8 cellular contexts compared by ENCODE assay signal in the genomic region with DNA sequence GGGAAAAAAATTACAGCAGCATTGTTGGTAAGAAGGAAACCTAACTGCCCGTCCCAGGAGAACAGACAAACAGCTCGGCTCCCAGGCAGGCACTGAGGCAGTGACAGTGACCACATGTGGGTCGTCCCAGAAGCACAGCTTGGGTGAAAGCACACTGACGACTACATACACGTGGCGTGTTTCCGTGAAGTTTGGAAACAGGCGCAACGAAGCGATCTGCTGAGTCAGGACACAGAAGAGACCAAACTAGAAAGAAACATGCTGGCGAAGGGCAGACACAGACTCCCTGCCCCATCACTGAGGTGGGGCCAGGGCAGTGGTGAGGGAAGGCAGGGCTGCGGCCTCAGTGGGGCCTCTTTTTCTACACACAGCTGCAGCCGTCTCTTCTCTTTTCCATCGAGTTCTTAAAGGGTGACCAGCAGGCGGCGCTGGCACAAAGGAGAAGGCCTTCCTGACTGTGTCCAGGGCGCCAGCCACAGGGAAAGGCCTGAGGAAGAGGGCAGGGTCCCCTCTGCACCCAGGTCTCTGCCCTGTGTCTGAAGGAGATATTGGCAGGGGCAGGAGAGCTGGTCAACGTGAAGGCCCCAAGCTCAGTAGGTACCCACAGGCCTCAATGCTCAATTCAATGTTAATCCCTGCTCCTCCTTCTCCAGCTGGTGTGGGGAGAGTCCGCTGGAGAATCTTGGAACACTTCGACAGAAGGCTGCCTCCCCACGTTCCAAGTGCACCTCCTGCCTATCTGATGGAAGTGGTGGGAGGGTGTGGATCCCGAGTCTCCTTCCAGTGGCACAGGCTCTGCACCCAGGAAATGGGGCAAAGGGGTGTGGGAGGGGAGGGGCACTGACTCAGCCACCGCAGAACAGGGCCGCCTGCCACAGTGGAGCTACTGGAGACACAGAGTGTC. TPM values are rescaled to one million over a fixed set of nuclear protein-coding genes. Genes with fewer than 3 reads are reported as not detected.
DNase-seq lines count a peak whose midpoint lies in the region; ATAC-seq and TF ChIP-seq lines count a peak whose summit lies in the region.

No MANE protein-coding gene starts in this region.

- no peak overlapping the region for H3K9ac ChIP-seq in DND-41 (ENCODE audit: low read depth, low read length)

- peak; percentile 51 for TF ChIP-seq CTCF in DND-41 (IDR thresholded peaks at IDR 0.05; ENCODE audit: borderline replicate concordance, extremely low read depth, low read length, poor library complexity, severe bottlenecking)
- peak; percentile 74 to 89 for TF ChIP-seq CTCF in right atrium auricular region (IDR thresholded peaks at IDR 0.05)

- peaks cover 17% of the 10 kb centered on the region for H4K20me1 ChIP-seq in DND-41 (ENCODE audit: insufficient read depth, low read length)

- no peak overlapping the region for H3K27ac ChIP-seq in DND-41 (ENCODE audit: low read length)
- no peak overlapping the region for H3K27ac ChIP-seq in SJSA1
- peak overlapping the region in 1 of 2 donors; percentile 37 for H3K27ac ChIP-seq in right atrium auricular region

- H3K36me3 ChIP-seq in DND-41 (ENCODE audit: insufficient read depth, low read length) (peaks cover 84% of the 10 kb centered on the region), SJSA1 (peaks cover 96% of the 10 kb centered on the region), right atrium auricular region (peaks cover 59% of the 10 kb centered on the region)

- no peak overlapping the region for H2AFZ ChIP-seq in DND-41 (ENCODE audit: low read depth, low read length)

- H3K27me3 ChIP-seq in DND-41 (ENCODE audit: insufficient read depth, low read length, poor library complexity) (no peaks in the 10 kb centered on the region), SJSA1 (replicated peaks) (no peaks in the 10 kb centered on the region), right atrium auricular region (no peaks in the 10 kb centered on the region)

- H3K4me1 ChIP-seq in DND-41 (ENCODE audit: insufficient read depth, low read length) = no peaks in the 10 kb centered on the region
- no peaks in the 10 kb centered on the region; the same call in 1 of the 2 replicates for H3K4me1 ChIP-seq in SJSA1 (replicated peaks)
- peaks cover 0 to 21% of the 10 kb centered on the region in 2 donors for H3K4me1 ChIP-seq in right atrium auricular region

- peaks cover 7% of the 10 kb centered on the region; the same call in 1 of the 2 replicates for H3K79me2 ChIP-seq in DND-41 (ENCODE audit: insufficient read depth, low read length)

- ATAC-seq in DND-41 (ENCODE audit: insufficient read depth, low read depth) (peak; percentile 72), GM18873 (IDR thresholded peaks at IDR 0.05; ENCODE audit: low FRiP score, unreplicated experiment) (no peak)

- H3K4me2 ChIP-seq in DND-41 (ENCODE audit: insufficient read depth, low read length) = no peak overlapping the region

- H3K4me3 ChIP-seq in DND-41 (ENCODE audit: low read depth in 1 of 2, low read length in 2 of 2) = no peak overlapping the region
- H3K4me3 ChIP-seq in SJSA1 = no peak overlapping the region
- H3K4me3 ChIP-seq in right atrium auricular region = no peak overlapping the region

- H3K9me3 ChIP-seq in DND-41 (ENCODE audit: insufficient read depth, low read length, severe bottlenecking) (no peaks in the 10 kb centered on the region), SJSA1 (replicated peaks) (no peaks in the 10 kb centered on the region), right atrium auricular region (no peaks in the 10 kb centered on the region)

- DNase-seq in DND-41 (peak; percentile 45), LHCN-M2 (ENCODE audit: low read depth) (peak; percentile 64), SJSA1 (ENCODE audit: low read depth in 1 of 2, low spot score in 2 of 2) (peak; percentile 75 to 86), astrocyte of the hippocampus (ENCODE audit: low read depth, low spot score) (peak; percentile 88), right atrium auricular region (ENCODE audit: low spot score) (peak; percentile 82), putamen (ENCODE audit: low spot score) (peak; percentile 84), OCI-M2 (lab: John Stamatoyannopoulos, UW; ENCODE audit: unreplicated experiment) (no peak)

RNA-seq across cellular contexts. Expression of a gene that starts 19.9 kb away (rescaled TPM):
- total RNA-seq in LHCN-M2 (2014; rRNA removed) (41.3 and 53.3 TPM in 2 replicates), right atrium auricular region (10 to 100 TPM; 12.2 to 15.3 TPM)
- polyA plus RNA-seq in LHCN-M2 (2012) = 47.9 TPM
- 34.9 and 57.6 TPM in 2 replicates for total RNA-seq in SJSA1 (2014; rRNA removed; shearing (Covaris generic))

RNA-seq across cellular contexts. Expression of a gene that starts 45.2 kb away (rescaled TPM):
- 120 and 140 TPM in 2 replicates for total RNA-seq in LHCN-M2 (2014; rRNA removed)
- 97.4 TPM for polyA plus RNA-seq in LHCN-M2 (2012)
- 186 and 214 TPM in 2 replicates for total RNA-seq in SJSA1 (2014; rRNA removed; shearing (Covaris generic))
- 100 to 1,000 TPM in 1 of 2 donors, 10 to 100 TPM in 1; 79.2 to 128 TPM for total RNA-seq in right atrium auricular region
